2 cellular contexts compared by ENCODE assay signal in the genomic region with DNA sequence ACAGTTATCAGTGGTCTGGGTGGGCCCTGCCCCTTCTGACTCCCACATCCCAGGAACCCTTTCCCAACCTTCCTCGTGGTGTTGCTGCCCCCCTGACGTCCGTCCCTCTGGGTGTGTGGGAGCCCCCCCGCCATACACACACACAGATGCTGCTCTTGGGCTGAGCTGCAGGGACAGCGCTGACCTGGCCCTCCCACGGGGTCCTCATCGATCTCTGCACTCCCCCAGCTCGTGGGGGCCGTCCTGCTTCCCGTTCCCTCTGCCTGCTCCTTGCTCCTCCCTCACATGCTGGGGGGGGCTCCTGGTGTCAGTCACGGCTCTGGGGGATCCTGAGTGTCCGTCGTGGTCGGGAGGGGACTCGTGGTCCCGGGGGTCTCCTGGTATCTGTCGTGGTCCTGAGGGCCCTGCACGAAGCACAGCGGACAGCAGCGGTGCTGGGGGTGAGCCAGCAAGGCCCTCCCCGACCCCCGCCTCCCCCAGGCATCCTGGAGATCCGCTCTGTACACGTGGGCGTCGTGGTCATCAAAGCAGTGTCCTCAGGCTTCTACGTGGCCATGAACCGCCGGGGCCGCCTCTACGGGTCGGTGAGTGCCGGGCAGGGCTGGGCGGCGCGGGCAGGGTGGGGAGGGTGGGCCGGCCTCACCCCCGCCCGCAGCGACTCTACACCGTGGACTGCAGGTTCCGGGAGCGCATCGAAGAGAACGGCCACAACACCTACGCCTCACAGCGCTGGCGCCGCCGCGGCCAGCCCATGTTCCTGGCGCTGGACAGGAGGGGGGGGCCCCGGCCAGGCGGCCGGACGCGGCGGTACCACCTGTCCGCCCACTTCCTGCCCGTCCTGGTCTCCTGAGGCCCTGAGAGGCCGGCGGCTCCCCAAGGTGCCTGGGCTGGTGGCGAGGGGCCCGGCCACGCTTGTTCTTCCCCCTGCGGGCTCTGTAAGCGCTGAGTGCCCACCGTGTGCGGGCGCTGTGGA.
TF ChIP-seq lines count a peak whose summit lies in the region.

No MANE protein-coding gene starts in this region.

TF ChIP-seq in HepG2, 621 proteins besides CTCF, POLR2A, EP300 and RAD21:
- TF ChIP-seq AGO2 (optimal IDR thresholded peaks at IDR 0.05; ENCODE audit: low read depth, low read length) (peak; percentile 10), ZBTB20 (CRISPR knock-in tag; IDR thresholded peaks at IDR 0.05; ENCODE audit: borderline replicate concordance, low read depth) (no peak)
- TF ChIP-seq, protein P1, sequence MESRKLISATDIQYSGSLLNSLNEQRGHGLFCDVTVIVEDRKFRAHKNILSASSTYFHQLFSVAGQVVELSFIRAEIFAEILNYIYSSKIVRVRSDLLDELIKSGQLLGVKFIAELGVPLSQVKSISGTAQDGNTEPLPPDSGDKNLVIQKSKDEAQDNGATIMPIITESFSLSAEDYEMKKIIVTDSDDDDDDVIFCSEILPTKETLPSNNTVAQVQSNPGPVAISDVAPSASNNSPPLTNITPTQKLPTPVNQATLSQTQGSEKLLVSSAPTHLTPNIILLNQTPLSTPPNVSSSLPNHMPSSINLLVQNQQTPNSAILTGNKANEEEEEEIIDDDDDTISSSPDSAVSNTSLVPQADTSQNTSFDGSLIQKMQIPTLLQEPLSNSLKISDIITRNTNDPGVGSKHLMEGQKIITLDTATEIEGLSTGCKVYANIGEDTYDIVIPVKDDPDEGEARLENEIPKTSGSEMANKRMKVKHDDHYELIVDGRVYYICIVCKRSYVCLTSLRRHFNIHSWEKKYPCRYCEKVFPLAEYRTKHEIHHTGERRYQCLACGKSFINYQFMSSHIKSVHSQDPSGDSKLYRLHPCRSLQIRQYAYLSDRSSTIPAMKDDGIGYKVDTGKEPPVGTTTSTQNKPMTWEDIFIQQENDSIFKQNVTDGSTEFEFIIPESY (CRISPR knock-in tag; IDR thresholded peaks at IDR 0.05): peak; percentile 17; the same call in 1 of the 2 replicates

TF ChIP-seq in WTC11, 78 proteins besides CTCF, POLR2A, EP300 and RAD21:
- TF ChIP-seq, protein P2, sequence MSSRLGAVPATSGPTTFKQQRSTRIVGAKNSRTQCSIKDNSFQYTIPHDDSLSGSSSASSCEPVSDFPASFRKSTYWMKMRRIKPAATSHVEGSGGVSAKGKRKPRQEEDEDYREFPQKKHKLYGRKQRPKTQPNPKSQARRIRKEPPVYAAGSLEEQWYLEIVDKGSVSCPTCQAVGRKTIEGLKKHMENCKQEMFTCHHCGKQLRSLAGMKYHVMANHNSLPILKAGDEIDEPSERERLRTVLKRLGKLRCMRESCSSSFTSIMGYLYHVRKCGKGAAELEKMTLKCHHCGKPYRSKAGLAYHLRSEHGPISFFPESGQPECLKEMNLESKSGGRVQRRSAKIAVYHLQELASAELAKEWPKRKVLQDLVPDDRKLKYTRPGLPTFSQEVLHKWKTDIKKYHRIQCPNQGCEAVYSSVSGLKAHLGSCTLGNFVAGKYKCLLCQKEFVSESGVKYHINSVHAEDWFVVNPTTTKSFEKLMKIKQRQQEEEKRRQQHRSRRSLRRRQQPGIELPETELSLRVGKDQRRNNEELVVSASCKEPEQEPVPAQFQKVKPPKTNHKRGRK (CRISPR knock-in tag; IDR thresholded peaks at IDR 0.05; ENCODE audit: borderline replicate concordance): no peak
- TF ChIP-seq, protein P3, sequence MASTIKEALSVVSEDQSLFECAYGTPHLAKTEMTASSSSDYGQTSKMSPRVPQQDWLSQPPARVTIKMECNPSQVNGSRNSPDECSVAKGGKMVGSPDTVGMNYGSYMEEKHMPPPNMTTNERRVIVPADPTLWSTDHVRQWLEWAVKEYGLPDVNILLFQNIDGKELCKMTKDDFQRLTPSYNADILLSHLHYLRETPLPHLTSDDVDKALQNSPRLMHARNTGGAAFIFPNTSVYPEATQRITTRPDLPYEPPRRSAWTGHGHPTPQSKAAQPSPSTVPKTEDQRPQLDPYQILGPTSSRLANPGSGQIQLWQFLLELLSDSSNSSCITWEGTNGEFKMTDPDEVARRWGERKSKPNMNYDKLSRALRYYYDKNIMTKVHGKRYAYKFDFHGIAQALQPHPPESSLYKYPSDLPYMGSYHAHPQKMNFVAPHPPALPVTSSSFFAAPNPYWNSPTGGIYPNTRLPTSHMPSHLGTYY (CRISPR knock-in tag; IDR thresholded peaks at IDR 0.05): no peak
- TF ChIP-seq ETV6 (CRISPR knock-in tag; IDR thresholded peaks at IDR 0.05) (no peak), FOXK1 (CRISPR knock-in tag; IDR thresholded peaks at IDR 0.05) (no peak), GRHL2 (CRISPR knock-in tag; IDR thresholded peaks at IDR 0.05; ENCODE audit: insufficient replicate concordance, severe bottlenecking) (no peak), SP1 (CRISPR knock-in tag; conservative IDR thresholded peaks at IDR 0.05) (no peak), ZNF416 (CRISPR knock-in tag; IDR thresholded peaks at IDR 0.05) (no peak), ZNF396 (CRISPR knock-in tag; IDR thresholded peaks at IDR 0.05; ENCODE audit: borderline replicate concordance) (no peak), TCF7 (CRISPR knock-in tag; IDR thresholded peaks at IDR 0.05; ENCODE audit: low read depth) (no peak), NFYB (CRISPR knock-in tag; conservative IDR thresholded peaks at IDR 0.05; ENCODE audit: low read depth) (no peak)
- TF ChIP-seq, protein P4, sequence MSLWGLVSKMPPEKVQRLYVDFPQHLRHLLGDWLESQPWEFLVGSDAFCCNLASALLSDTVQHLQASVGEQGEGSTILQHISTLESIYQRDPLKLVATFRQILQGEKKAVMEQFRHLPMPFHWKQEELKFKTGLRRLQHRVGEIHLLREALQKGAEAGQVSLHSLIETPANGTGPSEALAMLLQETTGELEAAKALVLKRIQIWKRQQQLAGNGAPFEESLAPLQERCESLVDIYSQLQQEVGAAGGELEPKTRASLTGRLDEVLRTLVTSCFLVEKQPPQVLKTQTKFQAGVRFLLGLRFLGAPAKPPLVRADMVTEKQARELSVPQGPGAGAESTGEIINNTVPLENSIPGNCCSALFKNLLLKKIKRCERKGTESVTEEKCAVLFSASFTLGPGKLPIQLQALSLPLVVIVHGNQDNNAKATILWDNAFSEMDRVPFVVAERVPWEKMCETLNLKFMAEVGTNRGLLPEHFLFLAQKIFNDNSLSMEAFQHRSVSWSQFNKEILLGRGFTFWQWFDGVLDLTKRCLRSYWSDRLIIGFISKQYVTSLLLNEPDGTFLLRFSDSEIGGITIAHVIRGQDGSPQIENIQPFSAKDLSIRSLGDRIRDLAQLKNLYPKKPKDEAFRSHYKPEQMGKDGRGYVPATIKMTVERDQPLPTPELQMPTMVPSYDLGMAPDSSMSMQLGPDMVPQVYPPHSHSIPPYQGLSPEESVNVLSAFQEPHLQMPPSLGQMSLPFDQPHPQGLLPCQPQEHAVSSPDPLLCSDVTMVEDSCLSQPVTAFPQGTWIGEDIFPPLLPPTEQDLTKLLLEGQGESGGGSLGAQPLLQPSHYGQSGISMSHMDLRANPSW (CRISPR knock-in tag; conservative IDR thresholded peaks at IDR 0.05; ENCODE audit: low read depth): no peak
- TF ChIP-seq, protein P5, sequence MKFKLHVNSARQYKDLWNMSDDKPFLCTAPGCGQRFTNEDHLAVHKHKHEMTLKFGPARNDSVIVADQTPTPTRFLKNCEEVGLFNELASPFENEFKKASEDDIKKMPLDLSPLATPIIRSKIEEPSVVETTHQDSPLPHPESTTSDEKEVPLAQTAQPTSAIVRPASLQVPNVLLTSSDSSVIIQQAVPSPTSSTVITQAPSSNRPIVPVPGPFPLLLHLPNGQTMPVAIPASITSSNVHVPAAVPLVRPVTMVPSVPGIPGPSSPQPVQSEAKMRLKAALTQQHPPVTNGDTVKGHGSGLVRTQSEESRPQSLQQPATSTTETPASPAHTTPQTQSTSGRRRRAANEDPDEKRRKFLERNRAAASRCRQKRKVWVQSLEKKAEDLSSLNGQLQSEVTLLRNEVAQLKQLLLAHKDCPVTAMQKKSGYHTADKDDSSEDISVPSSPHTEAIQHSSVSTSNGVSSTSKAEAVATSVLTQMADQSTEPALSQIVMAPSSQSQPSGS (CRISPR knock-in tag; IDR thresholded peaks at IDR 0.05; ENCODE audit: borderline replicate concordance, low read depth): no peak
TF ChIP-seq in WTC11: peak in this region for 0.
